In the genomic region with DNA sequence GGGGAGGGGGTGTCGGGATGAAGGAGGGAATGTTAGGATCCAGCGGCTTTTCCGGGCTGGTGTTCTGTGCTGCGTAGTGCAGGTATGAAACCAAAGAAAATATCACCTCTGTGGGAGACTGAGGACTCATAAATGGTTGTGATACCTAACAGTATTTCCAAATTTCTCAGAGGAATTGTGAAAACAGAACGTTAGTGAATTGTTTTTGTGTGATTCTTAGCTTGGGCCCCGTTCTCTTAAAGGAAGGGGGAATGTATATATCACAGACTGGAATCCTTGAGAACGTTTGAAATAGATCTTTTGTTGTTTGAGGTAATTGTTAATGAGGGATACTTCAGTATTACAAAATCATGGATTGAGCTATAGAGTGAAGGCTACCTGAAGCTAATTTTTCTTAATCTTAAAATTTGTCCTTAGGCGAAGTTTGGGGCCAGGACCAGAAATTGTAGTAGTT, we compare ENCODE assay signal across 8 cellular contexts. TPM values are rescaled to one million over a fixed set of nuclear protein-coding genes. Genes with fewer than 3 reads are reported as not detected.
DNase-seq lines count a peak whose midpoint lies in the region; ATAC-seq and TF ChIP-seq lines count a peak whose summit lies in the region.

No MANE protein-coding gene starts in this region.

- no peak for DNase-seq in activated T-cell treated with anti-CD3 and anti-CD28 coated beads, Interleukin-2, amount 50 U/mL, for 4 hours
- no peak for DNase-seq in activated T-cell treated with anti-CD3 and anti-CD28 coated beads, Interleukin-2, amount 50 U/mL, for 1 hour
- DNase-seq in left lung (no peak), thyroid gland (no peak)

- H3K4me1 Mint-ChIP-seq in activated T-cell treated with anti-CD3 and anti-CD28 coated beads, Interleukin-2, amount 50 U/mL, for 4 hours (ENCODE audit: low read depth) = peaks cover 44% of the 10 kb centered on the region
- H3K4me1 Mint-ChIP-seq in activated naive CD8-positive, alpha-beta T cell (ENCODE audit: low read depth) = peaks cover 51% of the 10 kb centered on the region

- TF ChIP-seq POLR2A in thyroid gland (IDR thresholded peaks at IDR 0.05) = no peak

- peak overlapping the region; percentile 89 to 96 for H3K27ac ChIP-seq in left lung
- peak overlapping the region; percentile 90 to 97 (median 94) for H3K27ac ChIP-seq in thyroid gland

- H3K9me3 ChIP-seq in left lung = no peaks in the 10 kb centered on the region
- H3K9me3 ChIP-seq in thyroid gland = no peaks in the 10 kb centered on the region

- peaks cover 0 to 7% of the 10 kb centered on the region in 2 donors for H3K36me3 ChIP-seq in left lung
- no peaks in the 10 kb centered on the region for H3K36me3 ChIP-seq in thyroid gland

- no peaks in the 10 kb centered on the region for H3K27me3 Mint-ChIP-seq in activated T-cell treated with anti-CD3 and anti-CD28 coated beads, Interleukin-2, amount 50 U/mL, for 4 hours (ENCODE audit: low read depth)
- peaks cover 2% of the 10 kb centered on the region for H3K27me3 Mint-ChIP-seq in activated naive CD8-positive, alpha-beta T cell

- no peaks in the 10 kb centered on the region for H3K27me3 ChIP-seq in left lung
- H3K27me3 ChIP-seq in thyroid gland = no peaks in the 10 kb centered on the region

- peaks cover 6% of the 10 kb centered on the region for H3K36me3 Mint-ChIP-seq in activated T-cell treated with anti-CD3 and anti-CD28 coated beads, Interleukin-2, amount 50 U/mL, for 4 hours (ENCODE audit: insufficient read depth)
- peaks cover 5% of the 10 kb centered on the region for H3K36me3 Mint-ChIP-seq in activated naive CD8-positive, alpha-beta T cell

- H3K27ac Mint-ChIP-seq in activated naive CD8-positive, alpha-beta T cell = peak overlapping the region; percentile 100

- H3K9me3 Mint-ChIP-seq in activated T-cell treated with anti-CD3 and anti-CD28 coated beads, Interleukin-2, amount 50 U/mL, for 4 hours = no peaks in the 10 kb centered on the region
- no peaks in the 10 kb centered on the region for H3K9me3 Mint-ChIP-seq in activated naive CD8-positive, alpha-beta T cell (ENCODE audit: low read depth)

- WGBS in thyroid gland, 2 donors = 1 to 2% methylated on average over 8 of the region's 8 CpGs

- peaks cover 9 to 51% of the 10 kb centered on the region in 2 donors for H3K4me1 ChIP-seq in left lung
- H3K4me1 ChIP-seq in thyroid gland = peaks cover 16 to 26% of the 10 kb centered on the region in 2 donors

- TF ChIP-seq CTCF in left lung (IDR thresholded peaks at IDR 0.05) (no peak), thyroid gland (IDR thresholded peaks at IDR 0.05) (no peak)

- intact Hi-C loops in left lung (cut with DNase I) (no loop called here), thyroid gland (cut with DNase I) (no loop called here)

- H3K4me3 ChIP-seq in left lung (peak overlapping the region; percentile 80 to 95), thyroid gland (replicated peaks in 1 of 3) (peak overlapping the region; percentile 82 to 99 (median 97))

- H3K4me3 Mint-ChIP-seq in activated T-cell treated with anti-CD3 and anti-CD28 coated beads, Interleukin-2, amount 50 U/mL, for 4 hours = peak overlapping the region; percentile 99
- peak overlapping the region; percentile 100 for H3K4me3 Mint-ChIP-seq in activated naive CD8-positive, alpha-beta T cell

- peak; percentile 2 to 3 for ATAC-seq in activated T-cell treated with anti-CD3 and anti-CD28 coated beads, Interleukin-2, amount 50 U/mL, for 4 hours
- ATAC-seq in left lung = no peak
- ATAC-seq in GM18511 (IDR thresholded peaks at IDR 0.05; ENCODE audit: unreplicated experiment) = no peak
- ATAC-seq in GM19324 (IDR thresholded peaks at IDR 0.05; ENCODE audit: low FRiP score, unreplicated experiment) = no peak
- no peak for ATAC-seq in HG02571 (IDR thresholded peaks at IDR 0.05; ENCODE audit: unreplicated experiment)

RNA-seq across cellular contexts. Expression of a gene that starts 0.9 kb away (rescaled TPM):
- total RNA-seq in activated T-cell treated with anti-CD3 and anti-CD28 coated beads, Interleukin-2, amount 50 U/mL, for 4 hours = 10 to 100 TPM; 56.2 to 64.4 (median 59.3) TPM
- 10 to 100 TPM; 92.1 to 94.4 TPM for total RNA-seq in left lung
- 100 to 1,000 TPM; 154 to 299 (median 202) TPM for total RNA-seq in thyroid gland

Comparison
In these comparisons a context has a peak if more than half of its experiments do, and no peak if none do; other contexts are left out.
1. ATAC-seq: peak in activated T-cell treated with anti-CD3 and anti-CD28 coated beads, Interleukin-2, amount 50 U/mL, for 4 hours (2 of 2); none in left lung (single experiment), GM18511 (single experiment), GM19324 (single experiment) and HG02571 (single experiment).